Comparison of ENCODE assay signal across 8 cellular contexts in genomic region chr11:6468712-6469495, GRCh38. TPM values are rescaled to one million over a fixed set of nuclear protein-coding genes. Genes with fewer than 3 reads are reported as not detected.
DNase-seq lines count a peak whose midpoint lies in the region; ATAC-seq and TF ChIP-seq lines count a peak whose summit lies in the region.

No MANE protein-coding gene starts in this region.

- peak overlapping the region; percentile 49 for H3K27ac ChIP-seq in layer of hippocampus (ENCODE audit: low read depth, low read length)
- peak overlapping the region; percentile 32 for H3K27ac ChIP-seq in subcutaneous abdominal adipose tissue (ENCODE audit: low read depth, low read length)
- H3K27ac ChIP-seq in PC-9 = no peak overlapping the region

- H3K36me3 ChIP-seq in subcutaneous abdominal adipose tissue (ENCODE audit: control insufficient read depth in 5 of 5, insufficient read depth in 5 of 5, low read length in 5 of 5) = peaks cover 4 to 23% (median 15%) of the 10 kb centered on the region in 5 donors
- H3K36me3 ChIP-seq in PC-9 (ENCODE audit: low read depth) = no peaks in the 10 kb centered on the region

- H3K9ac ChIP-seq in subcutaneous abdominal adipose tissue (ENCODE audit: low read length in 5 of 5) = peak overlapping the region in 1 of 5 donors; percentile 43

- no peak overlapping the region for H3K4me2 ChIP-seq in PC-9

- no peaks in the 10 kb centered on the region; the same call in 1 of the 2 replicates for H3F3A ChIP-seq in PC-9 (ENCODE audit: insufficient read depth, low read depth)

- H3K9me3 ChIP-seq in subcutaneous abdominal adipose tissue (ENCODE audit: control insufficient read depth in 5 of 5, low read length in 5 of 5) (no peaks in the 10 kb centered on the region), PC-9 (ENCODE audit: insufficient read depth, low read depth) (no peaks in the 10 kb centered on the region)

- H3K27me3 ChIP-seq in layer of hippocampus (ENCODE audit: control insufficient read depth, insufficient read depth, low read length) (no peaks in the 10 kb centered on the region), subcutaneous abdominal adipose tissue (ENCODE audit: control insufficient read depth in 5 of 5, insufficient read depth in 4 of 5, low read length in 5 of 5) (no peaks in the 10 kb centered on the region), PC-9 (ENCODE audit: insufficient read depth, low read depth) (no peaks in the 10 kb centered on the region)

- CTCF ChIA-PET in PC-9 (lab: Charles Lee) = no interaction called here

- H3K4me1 ChIP-seq in subcutaneous abdominal adipose tissue (ENCODE audit: control insufficient read depth in 5 of 5, insufficient read depth in 5 of 5, low read length in 5 of 5) (peaks cover 5 to 26% (median 21%) of the 10 kb centered on the region in 5 donors), PC-9 (replicated peaks; ENCODE audit: insufficient read depth) (no peaks in the 10 kb centered on the region)

- H4K20me1 ChIP-seq in PC-9 (ENCODE audit: insufficient read depth) = no peaks in the 10 kb centered on the region

- no peak overlapping the region for H2AFZ ChIP-seq in PC-9

- no peak overlapping the region for H3K4me3 ChIP-seq in choroid plexus epithelial cell (ENCODE audit: low read depth, low read length)
- peak overlapping the region in 1 of 5 donors; percentile 19 for H3K4me3 ChIP-seq in subcutaneous abdominal adipose tissue (ENCODE audit: low read depth in 1 of 5, low read length in 5 of 5)
- H3K4me3 ChIP-seq in PC-9 = no peak overlapping the region

- peak; percentile 61 for ATAC-seq in HG03095 (IDR thresholded peaks at IDR 0.05; ENCODE audit: unreplicated experiment)

- peak; percentile 73 for DNase-seq in A172 (ENCODE audit: low spot score)
- DNase-seq in NCI-H748 (lab: John Stamatoyannopoulos, UW; ENCODE audit: unreplicated experiment) = peak; percentile 90
- peak; percentile 98 for DNase-seq in choroid plexus epithelial cell (ENCODE audit: low read depth)
- no peak for DNase-seq in PC-9

- POLR2A ChIA-PET in PC-9 (lab: Charles Lee; ENCODE audit: unreplicated experiment) = no interaction called here

- H3K79me2 ChIP-seq in PC-9 (ENCODE audit: low read depth) = no peaks in the 10 kb centered on the region

- TF ChIP-seq POLR2A in GM18526 (IDR thresholded peaks at IDR 0.05; ENCODE audit: extremely low read depth, insufficient read length) = peak; percentile 36

- TF ChIP-seq CTCF in choroid plexus epithelial cell (conservative IDR thresholded peaks at IDR 0.05; ENCODE audit: low read depth, low read length) (no peak), PC-9 (conservative IDR thresholded peaks at IDR 0.05) (no peak)

- intact Hi-C loops in PC-9 (cut with micrococcal nuclease; ENCODE audit: unreplicated experiment) = no loop called here

- no TSS peak for BruUV-seq in PC-9 (replicated peaks; lab: Mats Ljungman, UMichigan)

- H3K9me2 ChIP-seq in PC-9 (ENCODE audit: insufficient read depth) = no peaks in the 10 kb centered on the region

RNA-seq across cellular contexts. Expression of gene TRIM3, which starts 4.8 kb away (rescaled TPM):
- 27.3 and 32.8 TPM in 2 replicates for total RNA-seq in A172 (2014; rRNA removed; shearing (Covaris generic))
- 7.1 and 9.0 TPM in 2 replicates for total RNA-seq in PC-9 (2021)

RNA-seq across cellular contexts. Expression of gene ARFIP2, which starts 12.2 kb away (rescaled TPM):
- 68.6 and 68.7 TPM in 2 replicates for total RNA-seq in A172 (2014; rRNA removed; shearing (Covaris generic))
- total RNA-seq in PC-9 (2021) = 42.7 and 49.5 TPM in 2 replicates

RNA-seq across cellular contexts. Expression of gene TIMM10B, which starts 12.4 kb away (rescaled TPM):
- 32.4 and 58.1 TPM in 2 replicates for total RNA-seq in A172 (2014; rRNA removed; shearing (Covaris generic))
- 18.5 and 22.3 TPM in 2 replicates for total RNA-seq in PC-9 (2021)

RNA-seq across cellular contexts. Expression of gene HPX, which starts 28.1 kb away (rescaled TPM):
- total RNA-seq in A172 (2014; rRNA removed; shearing (Covaris generic)) = 0.14 and 0.74 TPM in 2 replicates
- total RNA-seq in PC-9 (2021) = 0.68 TPM in 1 of 2 replicates, not detected in the other

RNA-seq across cellular contexts. Expression of gene DNHD1, which starts 28.2 kb away (rescaled TPM):
- 1.9 and 3.0 TPM in 2 replicates for total RNA-seq in A172 (2014; rRNA removed; shearing (Covaris generic))
- 13.9 and 14.0 TPM in 2 replicates for total RNA-seq in PC-9 (2021)

Comparison
In these comparisons a context has a peak if more than half of its experiments do, and no peak if none do; other contexts are left out.
1. DNase-seq: peak in A172 (single experiment), NCI-H748 (single experiment) and choroid plexus epithelial cell (single experiment); none in PC-9 (0 of 2).